ENCODE assay signal across 16 cellular contexts in genomic region chr15:36661042-36661441, GRCh38.
DNase-seq lines count a peak whose midpoint lies in the region; ATAC-seq and TF ChIP-seq lines count a peak whose summit lies in the region.
"Had no signal": no experiment of that assay in that cellular context is flagged by ENCODE, and none has a peak within 500 bp of the region (broad histone marks: within the 10 kb centered on the region; RNA-seq: fewer than 3 reads in every experiment).

No MANE protein-coding gene starts in this region.

- H3K36me3 ChIP-seq in cardiac muscle cell: peaks cover 10% of the 10 kb centered on the region
- no peaks in the 10 kb centered on the region for H3K36me3 ChIP-seq in upper lobe of left lung
- H3K36me3 ChIP-seq: HAP-1 had no signal

- intact Hi-C loops in left cardiac atrium (cut with DNase I): no loop called here

- peaks cover 20% of the 10 kb centered on the region for H3K36me3 Mint-ChIP-seq in mesothelial cell of epicardium

- H3K27ac ChIP-seq in cardiac muscle cell (peak overlapping the region; percentile 22), upper lobe of left lung (no peak overlapping the region)
- H3K27ac ChIP-seq: 22Rv1, A549, C4-2B, GM23248 had no signal

- H3K4me3 ChIP-seq in cardiac muscle cell (no peak overlapping the region), upper lobe of left lung (no peak overlapping the region)
- H3K4me3 ChIP-seq: A549, GM23248, HAP-1 had no signal

- peak in 2 of 3 experiments; percentile 8 to 26 for DNase-seq in NCI-H1417 (lab: John Stamatoyannopoulos, UW)
- DNase-seq in NCI-H1417 treated with DMSO at 0.1 percent for 48 hours (lab: John Stamatoyannopoulos, UW): no peak
- DNase-seq in cardiac muscle cell (ENCODE audit: low read depth in 1 of 2, low spot score in 1 of 2): no peak
- DNase-seq in left cardiac atrium: no peak
- DNase-seq in mesothelial cell of epicardium (ENCODE audit: low spot score in 2 of 2, unreplicated experiment in 2 of 2): no peak
- no peak for DNase-seq in stimulated activated CD4-positive, alpha-beta T cell treated with anti-CD3 and anti-CD28 coated beads, Interleukin-1b, Interleukin-23, amount 100 ng/mL, for 48 hours
- no peak for DNase-seq in upper lobe of left lung
- DNase-seq: AML-193; Caco-2; CD4-positive, alpha-beta T cell; GM23248 had no signal

- peaks cover 11% of the 10 kb centered on the region for H3K9me3 Mint-ChIP-seq in mesothelial cell of epicardium

- no peak for TF ChIP-seq CTCF in cardiac muscle cell (IDR thresholded peaks at IDR 0.05; ENCODE audit: low read depth, low read length)
- no peak for TF ChIP-seq CTCF in mesothelial cell of epicardium (IDR thresholded peaks at IDR 0.05; ENCODE audit: unreplicated experiment)
- no peak for TF ChIP-seq CTCF in upper lobe of left lung (IDR thresholded peaks at IDR 0.05)

- H3K27me3 Mint-ChIP-seq in mesothelial cell of epicardium (ENCODE audit: low read depth): no peaks in the 10 kb centered on the region
- H3K27me3 Mint-ChIP-seq: CD4-positive, alpha-beta T cell had no signal

- no peak for TF ChIP-seq POLR2A in upper lobe of left lung (IDR thresholded peaks at IDR 0.05)

- no peaks in the 10 kb centered on the region for H3K27me3 ChIP-seq in cardiac muscle cell
- no peaks in the 10 kb centered on the region for H3K27me3 ChIP-seq in upper lobe of left lung

- H3K4me1 ChIP-seq in cardiac muscle cell (ENCODE audit: low read depth): peaks cover 24% of the 10 kb centered on the region
- H3K4me1 ChIP-seq in upper lobe of left lung: no peaks in the 10 kb centered on the region
- H3K4me1 ChIP-seq: Caco-2 had no signal

- peak overlapping the region; percentile 92 for H3K27ac Mint-ChIP-seq in mesothelial cell of epicardium
- H3K27ac Mint-ChIP-seq: CD4-positive, alpha-beta T cell had no signal

- H3K9me3 ChIP-seq in cardiac muscle cell (ENCODE audit: low read depth) (no peaks in the 10 kb centered on the region), upper lobe of left lung (no peaks in the 10 kb centered on the region)
- H3K9me3 ChIP-seq: A549, Caco-2, HAP-1 had no signal

- WGBS in upper lobe of left lung, 2 donors: 87 to 93% methylated on average over 1 of the region's 1 CpG

- H3K4me3 Mint-ChIP-seq in mesothelial cell of epicardium: no peak overlapping the region
- H3K4me3 Mint-ChIP-seq: CD4-positive, alpha-beta T cell had no signal

- ATAC-seq in left cardiac atrium: no peak
- ATAC-seq in upper lobe of left lung (ENCODE audit: low FRiP score in 2 of 2): no peak
- ATAC-seq: A549, HepG2 had no signal

- no peak for TF ChIP-seq EP300 in upper lobe of left lung (IDR thresholded peaks at IDR 0.05)

- H3K4me1 Mint-ChIP-seq in mesothelial cell of epicardium: peaks cover 54% of the 10 kb centered on the region

Comparison
In these comparisons a context has a peak if more than half of its experiments do, and no peak if none do; other contexts are left out.
1. DNase-seq: peak in NCI-H1417 (2 of 3); none in NCI-H1417 treated with DMSO at 0.1 percent for 48 hours (single experiment), cardiac muscle cell (0 of 2), left cardiac atrium (single experiment), mesothelial cell of epicardium (0 of 2), stimulated activated CD4-positive, alpha-beta T cell treated with anti-CD3 and anti-CD28 coated beads, Interleukin-1b, Interleukin-23, amount 100 ng/mL, for 48 hours (single experiment) and upper lobe of left lung (0 of 2).